In genomic region chr20:45450097-45450818, GRCh38 we compare ENCODE assay signal across 1 cellular context.
TF ChIP-seq lines count a peak whose summit lies in the region.

No MANE protein-coding gene starts in this region.

TF ChIP-seq in GM23338, 12 proteins besides CTCF, POLR2A, EP300 and RAD21 (continued from another document):
- TF ChIP-seq REST (IDR thresholded peaks at IDR 0.05; ENCODE audit: unreplicated experiment) (no peak), POLR2AphosphoS5 (IDR thresholded peaks at IDR 0.05; ENCODE audit: low read depth) (no peak), STAT1 (IDR thresholded peaks at IDR 0.05; ENCODE audit: unreplicated experiment) (no peak)
